ENCODE assay signal across 1 cellular context in the genomic region with DNA sequence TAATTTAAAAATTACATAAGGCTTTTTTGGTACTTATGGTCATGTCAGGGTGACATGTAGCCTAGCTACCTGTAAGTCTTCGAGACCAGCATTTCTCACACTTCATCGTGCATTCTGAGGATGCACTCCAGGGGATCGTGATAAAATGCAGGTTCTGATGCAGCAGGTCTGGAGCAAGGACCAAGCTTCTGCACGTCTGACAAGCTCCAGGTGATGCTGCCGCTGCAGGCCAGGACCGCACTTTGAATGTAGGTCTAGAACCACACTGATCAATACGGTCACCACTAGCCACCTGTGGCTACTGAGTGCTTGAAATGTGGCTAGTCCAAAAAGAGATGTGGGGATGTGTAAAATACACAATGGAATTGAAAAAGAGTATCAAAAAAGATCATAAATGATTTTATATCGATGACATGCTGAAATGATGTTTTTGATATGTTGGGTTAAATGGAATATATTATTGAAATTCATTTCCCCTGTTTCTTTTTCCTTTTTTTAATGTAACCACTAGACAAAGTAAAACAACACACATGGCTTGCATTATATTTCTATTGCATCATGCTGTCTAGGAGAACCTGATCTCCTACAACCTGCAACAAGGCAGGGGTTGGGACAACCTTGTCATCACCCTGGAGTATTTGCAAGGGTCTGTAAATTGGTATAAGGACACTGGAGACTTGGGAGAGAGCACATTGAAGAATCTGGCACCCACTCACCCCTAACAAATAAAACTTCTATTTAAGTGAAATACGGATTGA.
TF ChIP-seq lines count a peak whose summit lies in the region.

No MANE protein-coding gene starts in this region.

TF ChIP-seq in H1, 55 proteins besides CTCF, POLR2A, EP300 and RAD21:
- TF ChIP-seq, protein P1, sequence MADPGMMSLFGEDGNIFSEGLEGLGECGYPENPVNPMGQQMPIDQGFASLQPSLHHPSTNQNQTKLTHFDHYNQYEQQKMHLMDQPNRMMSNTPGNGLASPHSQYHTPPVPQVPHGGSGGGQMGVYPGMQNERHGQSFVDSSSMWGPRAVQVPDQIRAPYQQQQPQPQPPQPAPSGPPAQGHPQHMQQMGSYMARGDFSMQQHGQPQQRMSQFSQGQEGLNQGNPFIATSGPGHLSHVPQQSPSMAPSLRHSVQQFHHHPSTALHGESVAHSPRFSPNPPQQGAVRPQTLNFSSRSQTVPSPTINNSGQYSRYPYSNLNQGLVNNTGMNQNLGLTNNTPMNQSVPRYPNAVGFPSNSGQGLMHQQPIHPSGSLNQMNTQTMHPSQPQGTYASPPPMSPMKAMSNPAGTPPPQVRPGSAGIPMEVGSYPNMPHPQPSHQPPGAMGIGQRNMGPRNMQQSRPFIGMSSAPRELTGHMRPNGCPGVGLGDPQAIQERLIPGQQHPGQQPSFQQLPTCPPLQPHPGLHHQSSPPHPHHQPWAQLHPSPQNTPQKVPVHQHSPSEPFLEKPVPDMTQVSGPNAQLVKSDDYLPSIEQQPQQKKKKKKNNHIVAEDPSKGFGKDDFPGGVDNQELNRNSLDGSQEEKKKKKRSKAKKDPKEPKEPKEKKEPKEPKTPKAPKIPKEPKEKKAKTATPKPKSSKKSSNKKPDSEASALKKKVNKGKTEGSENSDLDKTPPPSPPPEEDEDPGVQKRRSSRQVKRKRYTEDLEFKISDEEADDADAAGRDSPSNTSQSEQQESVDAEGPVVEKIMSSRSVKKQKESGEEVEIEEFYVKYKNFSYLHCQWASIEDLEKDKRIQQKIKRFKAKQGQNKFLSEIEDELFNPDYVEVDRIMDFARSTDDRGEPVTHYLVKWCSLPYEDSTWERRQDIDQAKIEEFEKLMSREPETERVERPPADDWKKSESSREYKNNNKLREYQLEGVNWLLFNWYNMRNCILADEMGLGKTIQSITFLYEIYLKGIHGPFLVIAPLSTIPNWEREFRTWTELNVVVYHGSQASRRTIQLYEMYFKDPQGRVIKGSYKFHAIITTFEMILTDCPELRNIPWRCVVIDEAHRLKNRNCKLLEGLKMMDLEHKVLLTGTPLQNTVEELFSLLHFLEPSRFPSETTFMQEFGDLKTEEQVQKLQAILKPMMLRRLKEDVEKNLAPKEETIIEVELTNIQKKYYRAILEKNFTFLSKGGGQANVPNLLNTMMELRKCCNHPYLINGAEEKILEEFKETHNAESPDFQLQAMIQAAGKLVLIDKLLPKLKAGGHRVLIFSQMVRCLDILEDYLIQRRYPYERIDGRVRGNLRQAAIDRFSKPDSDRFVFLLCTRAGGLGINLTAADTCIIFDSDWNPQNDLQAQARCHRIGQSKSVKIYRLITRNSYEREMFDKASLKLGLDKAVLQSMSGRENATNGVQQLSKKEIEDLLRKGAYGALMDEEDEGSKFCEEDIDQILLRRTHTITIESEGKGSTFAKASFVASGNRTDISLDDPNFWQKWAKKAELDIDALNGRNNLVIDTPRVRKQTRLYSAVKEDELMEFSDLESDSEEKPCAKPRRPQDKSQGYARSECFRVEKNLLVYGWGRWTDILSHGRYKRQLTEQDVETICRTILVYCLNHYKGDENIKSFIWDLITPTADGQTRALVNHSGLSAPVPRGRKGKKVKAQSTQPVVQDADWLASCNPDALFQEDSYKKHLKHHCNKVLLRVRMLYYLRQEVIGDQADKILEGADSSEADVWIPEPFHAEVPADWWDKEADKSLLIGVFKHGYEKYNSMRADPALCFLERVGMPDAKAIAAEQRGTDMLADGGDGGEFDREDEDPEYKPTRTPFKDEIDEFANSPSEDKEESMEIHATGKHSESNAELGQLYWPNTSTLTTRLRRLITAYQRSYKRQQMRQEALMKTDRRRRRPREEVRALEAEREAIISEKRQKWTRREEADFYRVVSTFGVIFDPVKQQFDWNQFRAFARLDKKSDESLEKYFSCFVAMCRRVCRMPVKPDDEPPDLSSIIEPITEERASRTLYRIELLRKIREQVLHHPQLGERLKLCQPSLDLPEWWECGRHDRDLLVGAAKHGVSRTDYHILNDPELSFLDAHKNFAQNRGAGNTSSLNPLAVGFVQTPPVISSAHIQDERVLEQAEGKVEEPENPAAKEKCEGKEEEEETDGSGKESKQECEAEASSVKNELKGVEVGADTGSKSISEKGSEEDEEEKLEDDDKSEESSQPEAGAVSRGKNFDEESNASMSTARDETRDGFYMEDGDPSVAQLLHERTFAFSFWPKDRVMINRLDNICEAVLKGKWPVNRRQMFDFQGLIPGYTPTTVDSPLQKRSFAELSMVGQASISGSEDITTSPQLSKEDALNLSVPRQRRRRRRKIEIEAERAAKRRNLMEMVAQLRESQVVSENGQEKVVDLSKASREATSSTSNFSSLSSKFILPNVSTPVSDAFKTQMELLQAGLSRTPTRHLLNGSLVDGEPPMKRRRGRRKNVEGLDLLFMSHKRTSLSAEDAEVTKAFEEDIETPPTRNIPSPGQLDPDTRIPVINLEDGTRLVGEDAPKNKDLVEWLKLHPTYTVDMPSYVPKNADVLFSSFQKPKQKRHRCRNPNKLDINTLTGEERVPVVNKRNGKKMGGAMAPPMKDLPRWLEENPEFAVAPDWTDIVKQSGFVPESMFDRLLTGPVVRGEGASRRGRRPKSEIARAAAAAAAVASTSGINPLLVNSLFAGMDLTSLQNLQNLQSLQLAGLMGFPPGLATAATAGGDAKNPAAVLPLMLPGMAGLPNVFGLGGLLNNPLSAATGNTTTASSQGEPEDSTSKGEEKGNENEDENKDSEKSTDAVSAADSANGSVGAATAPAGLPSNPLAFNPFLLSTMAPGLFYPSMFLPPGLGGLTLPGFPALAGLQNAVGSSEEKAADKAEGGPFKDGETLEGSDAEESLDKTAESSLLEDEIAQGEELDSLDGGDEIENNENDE (IDR thresholded peaks at IDR 0.05; ENCODE audit: insufficient replicate concordance, low read length): no peak
- TF ChIP-seq CEBPB (IDR thresholded peaks at IDR 0.05; ENCODE audit: low read depth, low read length) (no peak), TBP (IDR thresholded peaks at IDR 0.05; ENCODE audit: low read depth, low read length) (no peak), GABPA (IDR thresholded peaks at IDR 0.05; ENCODE audit: borderline replicate concordance, insufficient read depth, low read length) (no peak), SP2 (IDR thresholded peaks at IDR 0.05; ENCODE audit: low read length) (no peak), SP4 (IDR thresholded peaks at IDR 0.05; ENCODE audit: low read length) (no peak), SUZ12 (IDR thresholded peaks at IDR 0.05; ENCODE audit: low read length) (no peak), SIX5 (IDR thresholded peaks at IDR 0.05; ENCODE audit: low read depth, low read length) (no peak), POLR2AphosphoS5 (IDR thresholded peaks at IDR 0.05; ENCODE audit: low read depth, low read length) (no peak), SIRT6 (IDR thresholded peaks at IDR 0.05; ENCODE audit: low read length) (no peak), KDM4A (IDR thresholded peaks at IDR 0.05; ENCODE audit: low read depth, low read length, severe bottlenecking) (no peak), CBX5 (IDR thresholded peaks at IDR 0.05; ENCODE audit: low read depth, low read length) (no peak), SRF (IDR thresholded peaks at IDR 0.05; ENCODE audit: low read depth, low read length) (no peak), TEAD4 (IDR thresholded peaks at IDR 0.05; ENCODE audit: low read depth, low read length) (no peak), TAF7 (optimal IDR thresholded peaks at IDR 0.05; ENCODE audit: borderline replicate concordance, low read depth, low read length) (no peak)
- TF ChIP-seq, protein P2, sequence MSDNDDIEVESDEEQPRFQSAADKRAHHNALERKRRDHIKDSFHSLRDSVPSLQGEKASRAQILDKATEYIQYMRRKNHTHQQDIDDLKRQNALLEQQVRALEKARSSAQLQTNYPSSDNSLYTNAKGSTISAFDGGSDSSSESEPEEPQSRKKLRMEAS (IDR thresholded peaks at IDR 0.05): no peak
- TF ChIP-seq, protein P3, sequence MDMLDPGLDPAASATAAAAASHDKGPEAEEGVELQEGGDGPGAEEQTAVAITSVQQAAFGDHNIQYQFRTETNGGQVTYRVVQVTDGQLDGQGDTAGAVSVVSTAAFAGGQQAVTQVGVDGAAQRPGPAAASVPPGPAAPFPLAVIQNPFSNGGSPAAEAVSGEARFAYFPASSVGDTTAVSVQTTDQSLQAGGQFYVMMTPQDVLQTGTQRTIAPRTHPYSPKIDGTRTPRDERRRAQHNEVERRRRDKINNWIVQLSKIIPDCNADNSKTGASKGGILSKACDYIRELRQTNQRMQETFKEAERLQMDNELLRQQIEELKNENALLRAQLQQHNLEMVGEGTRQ (IDR thresholded peaks at IDR 0.05; ENCODE audit: low read length): no peak
